ENCODE assay signal across 8 cellular contexts in genomic region chr4:109990307-109991257, GRCh38.
DNase-seq lines count a peak whose midpoint lies in the region; ATAC-seq lines count a peak whose summit lies in the region.

No MANE protein-coding gene starts in this region.

- in situ Hi-C loops in KBM-7 (cut with MboI; ENCODE audit: low pct_unique_long_range_greater_than_20kb, low sequenced_read_pairs), result no loop called here

- POLR2A ChIA-PET in T-cell (lab: Charles Lee), result no interaction called here

- H3K4me3 Mint-ChIP-seq in memory B cell (no peak overlapping the region), T-cell (no peak overlapping the region)

- peaks cover 8% of the 10 kb centered on the region for H3K9me3 Mint-ChIP-seq in memory B cell
- no peaks in the 10 kb centered on the region for H3K9me3 Mint-ChIP-seq in T-cell

- CTCF ChIA-PET in T-cell (lab: Charles Lee), result no interaction called here

- H3K27ac Mint-ChIP-seq in memory B cell (peak overlapping the region; percentile 76), T-cell (no peak overlapping the region)

- ATAC-seq in GM18868 (IDR thresholded peaks at IDR 0.05; ENCODE audit: unreplicated experiment) (peak; percentile 76), HG02588 (IDR thresholded peaks at IDR 0.05; ENCODE audit: unreplicated experiment) (peak; percentile 85), memory B cell (ENCODE audit: low read depth) (peak; percentile 84), T-cell (replicated peaks in 1 of 4) (no peak)

- DNase-seq in KBM-7, result peak; percentile 62
- peak; percentile 19 to 21 for DNase-seq in memory B cell (ENCODE audit: low spot score in 2 of 2)
- no peak for DNase-seq in NCI-H2171 treated with DMSO at 0.1 percent for 48 hours (lab: John Stamatoyannopoulos, UW)
- no peak for DNase-seq in T-cell
- no peak for DNase-seq in activated naive CD4-positive, alpha-beta T cell treated with anti-CD3 and anti-CD28 coated beads, Interleukin-2, amount 50 U/mL, for 16 hours
- no peak for DNase-seq in NCI-H446 treated with DMSO at 0.1 percent for 48 hours (lab: John Stamatoyannopoulos, UW)

- peaks cover 22% of the 10 kb centered on the region for H3K4me1 Mint-ChIP-seq in memory B cell
- H3K4me1 Mint-ChIP-seq in T-cell, result peaks cover 0 to 6% (median 0%) of the 10 kb centered on the region in 3 donors

- H3K27me3 Mint-ChIP-seq in memory B cell (peaks cover 1% of the 10 kb centered on the region), T-cell (peaks cover 4 to 7% of the 10 kb centered on the region in 2 donors)

- H3K36me3 Mint-ChIP-seq in memory B cell (peaks cover 7% of the 10 kb centered on the region), T-cell (no peaks in the 10 kb centered on the region)

Comparison
In these comparisons a context has a peak if more than half of its experiments do, and no peak if none do; other contexts are left out.
1. ATAC-seq: peak in GM18868 (single experiment), HG02588 (single experiment) and memory B cell (single experiment); none in T-cell (0 of 4).
2. DNase-seq: peak in KBM-7 (single experiment) and memory B cell (2 of 2); none in NCI-H2171 treated with DMSO at 0.1 percent for 48 hours (single experiment), T-cell (0 of 34), activated naive CD4-positive, alpha-beta T cell treated with anti-CD3 and anti-CD28 coated beads, Interleukin-2, amount 50 U/mL, for 16 hours (single experiment) and NCI-H446 treated with DMSO at 0.1 percent for 48 hours (single experiment).